In genomic region chr6:47033029-47033796, GRCh38 we compare ENCODE assay signal across 22 cellular contexts. TPM values are rescaled to one million over a fixed set of nuclear protein-coding genes. Genes with fewer than 3 reads are reported as not detected.
DNase-seq lines count a peak whose midpoint lies in the region; ATAC-seq and TF ChIP-seq lines count a peak whose summit lies in the region.
"Had no signal": no experiment of that assay in that cellular context is flagged by ENCODE, and none has a peak within 500 bp of the region (broad histone marks: within the 10 kb centered on the region; RNA-seq: fewer than 3 reads in every experiment).

No MANE protein-coding gene starts in this region.

- peaks cover 31% of the 10 kb centered on the region for H3K4me1 Mint-ChIP-seq in MCF 10A (ENCODE audit: insufficient read depth, unreplicated experiment)
- H3K4me1 Mint-ChIP-seq: CD8-positive, alpha-beta memory T cell had no signal

- BruUV-seq in MCF 10A (replicated peaks; lab: Mats Ljungman, UMichigan) (no TSS peak), PC-3 (replicated peaks; lab: Mats Ljungman, UMichigan) (no TSS peak)

- no peak overlapping the region for H3K23ac ChIP-seq in mesenchymal stem cell (ENCODE audit: low read length in 2 of 2)

- peak overlapping the region; percentile 18 for H4K91ac ChIP-seq in mesenchymal stem cell (ENCODE audit: low read length)

- H3K4me3 ChIP-seq in breast epithelium (no peak overlapping the region), PC-3 (ENCODE audit: low read length) (no peak overlapping the region), mesenchymal stem cell (ENCODE audit: insufficient read depth in 1 of 2, low read depth in 1 of 2, low read length in 2 of 2) (no peak overlapping the region), smooth muscle cell (no peak overlapping the region)
- H3K4me3 ChIP-seq: A549; BLaER1 treated with 17β-estradiol and CSF1 and Interleukin-3, amounts not matched to agents 10 nM and 100 nM; GM12878; MG63 had no signal

- no peaks in the 10 kb centered on the region for H3K27me3 ChIP-seq in breast epithelium
- H3K27me3 ChIP-seq in PC-3 (ENCODE audit: low read length) = no peaks in the 10 kb centered on the region
- peaks cover 0 to 17% of the 10 kb centered on the region in 2 experiments for H3K27me3 ChIP-seq in mesenchymal stem cell (ENCODE audit: control insufficient read depth in 1 of 2, insufficient read depth in 1 of 2, low read length in 2 of 2)
- no peaks in the 10 kb centered on the region for H3K27me3 ChIP-seq in smooth muscle cell (ENCODE audit: low read depth)
- H3K27me3 ChIP-seq: BLaER1 treated with 17β-estradiol and CSF1 and Interleukin-3, amounts not matched to agents 10 nM and 100 nM had no signal

- CTCF ChIA-PET in MCF 10A (lab: Yijun Ruan, JAX) (interaction anchor here (0.6 to 1.5 kb wide), 4 partner anchors 9 to 39 kb away, joined by 3 to 6 read pairs (median 4); no protein-coding TSS in a partner anchor), PC-3 (lab: Charles Lee) (no interaction called here)

- WGBS in mesenchymal stem cell = 93% methylated on average over 10 of the region's 10 CpGs
- WGBS in smooth muscle cell (ENCODE audit: low lambda C conversion rate) = 70% methylated on average over 10 of the region's 10 CpGs

- no peaks in the 10 kb centered on the region for H3K9me2 ChIP-seq in PC-3 (replicated peaks; ENCODE audit: low read length)

- no peak overlapping the region for H2BK15ac ChIP-seq in mesenchymal stem cell (ENCODE audit: low read depth, poor library complexity, severe bottlenecking)

- no peak for ATAC-seq in PC-3
- ATAC-seq: A549, GM12878 had no signal

- no peak overlapping the region for H3K4me3 Mint-ChIP-seq in MCF 10A (ENCODE audit: unreplicated experiment)
- H3K4me3 Mint-ChIP-seq: CD8-positive, alpha-beta memory T cell had no signal

- H3K4me2 ChIP-seq in PC-3 (ENCODE audit: low read length) (peak overlapping the region; percentile 77), mesenchymal stem cell (ENCODE audit: low read length, poor library complexity, severe bottlenecking) (no peak overlapping the region), smooth muscle cell (peak overlapping the region; percentile 20)
- H3K4me2 ChIP-seq: A549; BLaER1 treated with 17β-estradiol and CSF1 and Interleukin-3, amounts not matched to agents 10 nM and 100 nM; KMS-11 had no signal

- intact Hi-C loops in MCF 10A (cut with micrococcal nuclease) = no loop called here
- intact Hi-C loops in breast epithelium (cut with DNase I; ENCODE audit: low total_unique reads) = no loop called here
- intact Hi-C loops in PC-3 (cut with micrococcal nuclease) = no loop called here

- H2BK12ac ChIP-seq in mesenchymal stem cell (ENCODE audit: low read length in 2 of 2) = peak overlapping the region in 1 of 2 experiments; percentile 38

- POLR2A ChIA-PET in MCF 10A (lab: Yijun Ruan, JAX) (interaction anchor here (1.7 to 3.5 kb wide), 2 partner anchors 9 to 11 kb away, joined by 4 to 26 read pairs; partner anchors contain the start of gene ADGRF1), PC-3 (lab: Charles Lee; ENCODE audit: unreplicated experiment) (no interaction called here)

- H2AK5ac ChIP-seq in mesenchymal stem cell (ENCODE audit: low read length, severe bottlenecking) = peak overlapping the region; percentile 74

- H3F3A ChIP-seq in PC-3 (ENCODE audit: low read length, unreplicated experiment) (peaks cover 6% of the 10 kb centered on the region), smooth muscle cell (ENCODE audit: low read depth) (peaks cover 7% of the 10 kb centered on the region)

- H4K8ac ChIP-seq in mesenchymal stem cell (ENCODE audit: low read length) = no peak overlapping the region

- no peak for TF ChIP-seq POLR2A in breast epithelium (IDR thresholded peaks at IDR 0.05)

- TF ChIP-seq CTCF in MCF 10A (IDR thresholded peaks at IDR 0.05; ENCODE audit: unreplicated experiment) (no peak), breast epithelium (IDR thresholded peaks at IDR 0.05) (no peak), PC-3 (conservative IDR thresholded peaks at IDR 0.05; ENCODE audit: low read depth, low read length) (no peak), smooth muscle cell (IDR thresholded peaks at IDR 0.05; ENCODE audit: borderline replicate concordance, insufficient read depth, poor library complexity, severe bottlenecking) (no peak)

- H3K4ac ChIP-seq in mesenchymal stem cell (ENCODE audit: low read depth in 1 of 2, low read length in 2 of 2) = no peak overlapping the region

- no peaks in the 10 kb centered on the region for H3K36me3 ChIP-seq in breast epithelium
- H3K36me3 ChIP-seq in PC-3 (ENCODE audit: low read depth, low read length) = peaks cover 40% of the 10 kb centered on the region
- no peaks in the 10 kb centered on the region for H3K36me3 ChIP-seq in mesenchymal stem cell (ENCODE audit: control insufficient read depth in 1 of 2, insufficient read depth in 2 of 2, low read depth in 1 of 2, low read length in 2 of 2)
- H3K36me3 ChIP-seq in smooth muscle cell (ENCODE audit: low read depth) = no peaks in the 10 kb centered on the region
- H3K36me3 ChIP-seq: BLaER1 treated with 17β-estradiol and CSF1 and Interleukin-3, amounts not matched to agents 10 nM and 100 nM; MG63 had no signal

- H3K27ac Mint-ChIP-seq in MCF 10A (ENCODE audit: low read depth, unreplicated experiment) = peak overlapping the region; percentile 6
- H3K27ac Mint-ChIP-seq: CD8-positive, alpha-beta memory T cell had no signal

- no peak overlapping the region for H3K14ac ChIP-seq in mesenchymal stem cell (ENCODE audit: low read length in 2 of 2)

- H3K79me1 ChIP-seq in mesenchymal stem cell (replicated peaks; ENCODE audit: low read length, poor library complexity, severe bottlenecking) = no peaks in the 10 kb centered on the region

- H3K9me3 ChIP-seq in breast epithelium (no peaks in the 10 kb centered on the region), PC-3 (ENCODE audit: low read length) (no peaks in the 10 kb centered on the region), mesenchymal stem cell (ENCODE audit: control insufficient read depth, low read length) (no peaks in the 10 kb centered on the region), smooth muscle cell (replicated peaks; ENCODE audit: low read depth) (no peaks in the 10 kb centered on the region)
- H3K9me3 ChIP-seq: A549; BLaER1 treated with 17β-estradiol and CSF1 and Interleukin-3, amounts not matched to agents 10 nM and 100 nM; MG63 had no signal

- peak overlapping the region; percentile 72; the same call in 1 of the 2 replicates for H3K9ac ChIP-seq in PC-3 (ENCODE audit: low read length)
- H3K9ac ChIP-seq in mesenchymal stem cell (ENCODE audit: low read length) = no peak overlapping the region
- no peak overlapping the region for H3K9ac ChIP-seq in smooth muscle cell (ENCODE audit: low read depth)
- H3K9ac ChIP-seq: BLaER1 treated with 17β-estradiol and CSF1 and Interleukin-3, amounts not matched to agents 10 nM and 100 nM; KMS-11 had no signal

- peaks cover 86% of the 10 kb centered on the region for H3K79me2 ChIP-seq in PC-3 (ENCODE audit: low read length)
- no peaks in the 10 kb centered on the region for H3K79me2 ChIP-seq in smooth muscle cell (ENCODE audit: low read depth)

- no peak overlapping the region for H3K18ac ChIP-seq in mesenchymal stem cell (ENCODE audit: low read depth in 1 of 2, low read length in 2 of 2)

- H3K4me1 ChIP-seq in breast epithelium (peaks cover 0 to 8% of the 10 kb centered on the region in 2 donors), PC-3 (ENCODE audit: insufficient read depth, low read length) (peaks cover 47% of the 10 kb centered on the region), mesenchymal stem cell (ENCODE audit: control insufficient read depth, insufficient read depth, low read depth, low read length) (peaks cover 2% of the 10 kb centered on the region), smooth muscle cell (ENCODE audit: low read depth) (peaks cover 14% of the 10 kb centered on the region)
- H3K4me1 ChIP-seq: A549; BLaER1 treated with 17β-estradiol and CSF1 and Interleukin-3, amounts not matched to agents 10 nM and 100 nM had no signal

- H2BK5ac ChIP-seq in mesenchymal stem cell (ENCODE audit: low read depth, low read length, poor library complexity, severe bottlenecking) = no peak overlapping the region

- no peak overlapping the region for H2AFZ ChIP-seq in PC-3 (ENCODE audit: low read length)
- H2AFZ ChIP-seq in mesenchymal stem cell (ENCODE audit: low read depth, low read length) = no peak overlapping the region
- H2AFZ ChIP-seq in smooth muscle cell (ENCODE audit: low read depth) = no peak overlapping the region

- no peak for DNase-seq in MCF 10A (ENCODE audit: unreplicated experiment)
- no peak for DNase-seq in breast epithelium (ENCODE audit: low spot score in 2 of 2)
- no peak for DNase-seq in PC-3
- DNase-seq in mesenchymal stem cell = no peak
- no peak for DNase-seq in smooth muscle cell (lab: John Stamatoyannopoulos, UW; ENCODE audit: unreplicated experiment)
- DNase-seq in NK-92 treated with Interleukin-12 subunit alpha and Interleukin-12 subunit beta, amount 100 ng/mL, for 24 hours (lab: John Stamatoyannopoulos, UW) = no peak
- no peak for DNase-seq in NCI-H526 treated with DMSO at 0.1 percent for 48 hours (lab: John Stamatoyannopoulos, UW)
- DNase-seq in middle frontal gyrus (ENCODE audit: extremely low spot score, low spot score) = no peak
- DNase-seq: CD8-positive, alpha-beta memory T cell; GDM1; MG63; NCI-H1092; NCI-H146; NCI-H2081; NCI-H69 had no signal

- H2BK120ac ChIP-seq in mesenchymal stem cell (ENCODE audit: low read depth, low read length) = no peak overlapping the region

- no peaks in the 10 kb centered on the region for H3K9me3 Mint-ChIP-seq in MCF 10A (ENCODE audit: unreplicated experiment)
- H3K9me3 Mint-ChIP-seq: CD8-positive, alpha-beta memory T cell had no signal

- H4K20me1 ChIP-seq in PC-3 (ENCODE audit: low read length) = no peaks in the 10 kb centered on the region
- H4K20me1 ChIP-seq in smooth muscle cell (ENCODE audit: low read depth) = no peaks in the 10 kb centered on the region
- H4K20me1 ChIP-seq: BLaER1 treated with 17β-estradiol and CSF1 and Interleukin-3, amounts not matched to agents 10 nM and 100 nM had no signal

- H3K36me3 Mint-ChIP-seq in MCF 10A (ENCODE audit: insufficient read depth, unreplicated experiment) = peaks cover 6% of the 10 kb centered on the region
- H3K36me3 Mint-ChIP-seq: CD8-positive, alpha-beta memory T cell had no signal

- H3K27ac ChIP-seq in breast epithelium = no peak overlapping the region
- peak overlapping the region; percentile 90 for H3K27ac ChIP-seq in PC-3 (ENCODE audit: low read length)
- H3K27ac ChIP-seq in mesenchymal stem cell (ENCODE audit: low read length, poor library complexity, severe bottlenecking) = no peak overlapping the region
- no peak overlapping the region for H3K27ac ChIP-seq in smooth muscle cell (ENCODE audit: low read depth)
- H3K27ac ChIP-seq: A549; BLaER1 treated with 17β-estradiol and CSF1 and Interleukin-3, amounts not matched to agents 10 nM and 100 nM; KMS-11; RWPE1 had no signal

- no peaks in the 10 kb centered on the region for H3K27me3 Mint-ChIP-seq in MCF 10A (ENCODE audit: insufficient read depth, unreplicated experiment)

RNA-seq across cellular contexts. Expression of gene ADGRF1, which starts 8.9 kb away (rescaled TPM):
- total RNA-seq in MCF 10A (2022) = 1.3 and 3.5 TPM in 2 replicates
- total RNA-seq in breast epithelium = 1 to 10 TPM in 1 of 3 donors, under 1 TPM in 1, not detected in 1; 0.66 to 3.5 TPM
- 82.6 and 104 TPM in 2 replicates for total RNA-seq in PC-3 (2014; rRNA removed)
- 0.01 TPM for polyA plus RNA-seq in mesenchymal stem cell (2013, experiment 1 of 2)
- 0.04 TPM for polyA plus RNA-seq in mesenchymal stem cell (2013, experiment 2 of 2)
- not detected in 2 replicates for total RNA-seq in smooth muscle cell
- polyA plus RNA-seq in smooth muscle cell = not detected in 2 replicates
- total RNA-seq: CD8-positive, alpha-beta memory T cell; OCI-LY7; SK-MEL-5 had no signal
- polyA plus RNA-seq: CD8-positive, alpha-beta memory T cell; GM12878 had no signal

Comparison
In these comparisons a context has a peak if more than half of its experiments do, and no peak if none do; other contexts are left out.
1. RNA of gene ADGRF1, which starts 8.9 kb away (total RNA-seq): 82.6 to 104 TPM in PC-3; 1.3 to 3.5 TPM in MCF 10A, 0.66 to 3.5 TPM in breast epithelium and not detected in smooth muscle cell; every median in the first group is over 10 times any median in the second.